27 cellular contexts compared by ENCODE assay signal in the genomic region with DNA sequence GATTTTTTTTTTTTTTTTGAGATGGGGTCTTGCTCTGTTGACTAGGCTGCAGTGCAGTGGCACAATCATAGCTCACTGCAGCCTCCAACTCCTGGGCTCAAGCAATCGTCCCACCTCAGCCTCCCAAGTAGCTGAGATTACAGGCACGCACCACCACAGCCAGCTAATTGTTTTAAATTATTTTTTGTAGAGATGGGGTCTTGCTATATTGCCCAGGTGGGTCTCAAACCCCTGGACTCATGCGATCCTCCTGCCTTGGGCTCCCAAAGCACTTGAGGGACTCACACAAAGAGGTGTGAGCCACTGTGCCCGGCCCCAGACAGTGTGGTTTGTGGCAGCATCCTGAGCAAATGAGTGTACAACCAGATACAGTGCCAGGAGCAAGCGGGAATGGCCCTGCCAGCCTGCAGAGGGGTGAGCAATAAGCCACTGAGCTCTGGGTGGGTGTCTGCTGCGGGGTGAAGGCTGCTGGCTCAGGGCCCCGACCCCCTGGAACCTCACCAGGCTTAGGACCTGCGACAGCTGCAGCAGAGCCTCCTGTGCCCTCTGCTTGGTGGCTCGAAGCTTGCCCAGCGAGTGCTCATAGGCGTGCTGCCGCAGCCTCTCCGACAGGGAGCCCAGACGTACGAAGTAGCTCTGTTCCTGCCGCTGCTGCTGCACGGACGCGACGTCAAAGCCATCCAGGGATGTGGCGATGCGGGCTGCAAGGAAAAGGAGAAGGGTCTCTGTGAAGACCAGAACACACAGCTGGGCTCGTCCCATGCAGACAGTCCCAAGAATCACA. TPM values are rescaled to one million over a fixed set of nuclear protein-coding genes. Genes with fewer than 3 reads are reported as not detected.
A peak's percentile ranks its signal among the peaks of the same experiment; 100 is the strongest.
DNase-seq lines count a peak whose midpoint lies in the region; ATAC-seq and TF ChIP-seq lines count a peak whose summit lies in the region.
"Had no signal": no experiment of that assay in that cellular context is flagged by ENCODE, and none has a peak within 500 bp of the region (broad histone marks: within the 10 kb centered on the region; RNA-seq: fewer than 3 reads in every experiment).

No MANE protein-coding gene starts in this region.

- no peaks in the 10 kb centered on the region for H3K27me3 Mint-ChIP-seq in CD4-positive, alpha-beta T cell
- H3K27me3 Mint-ChIP-seq: B cell; CD8-positive, alpha-beta memory T cell; T-helper 17 cell had no signal

- H3F3A ChIP-seq in GM23248 (ENCODE audit: insufficient read depth) = peaks cover 69% of the 10 kb centered on the region
- H3F3A ChIP-seq in PC-9 (ENCODE audit: insufficient read depth, low read depth) = no peaks in the 10 kb centered on the region

- peaks cover 51% of the 10 kb centered on the region for H3K36me3 Mint-ChIP-seq in CD4-positive, alpha-beta T cell (ENCODE audit: low read depth)

- intact Hi-C loops in OCI-LY7 (cut with micrococcal nuclease; ENCODE audit: unreplicated experiment) (no loop called here), PC-9 (cut with micrococcal nuclease; ENCODE audit: unreplicated experiment) (no loop called here)
- intact Hi-C loops in CD4-positive, alpha-beta T cell (cut with DNase I, micrococcal nuclease) = no loop called here

- in situ Hi-C loops in GM23248 (cut with MboI) = no loop called here

- no peak for ATAC-seq in GM18861 (IDR thresholded peaks at IDR 0.05; ENCODE audit: unreplicated experiment)
- no peak for ATAC-seq in CD4-positive, alpha-beta T cell (ENCODE audit: poor library complexity)
- ATAC-seq: T-helper 17 cell had no signal

- no peak overlapping the region for H3K4me3 ChIP-seq in GM23248
- no peak overlapping the region for H3K4me3 ChIP-seq in OCI-LY7 (ENCODE audit: low read depth, low read length, poor library complexity, severe bottlenecking)
- no peak overlapping the region for H3K4me3 ChIP-seq in PC-9
- H3K4me3 ChIP-seq: MG63 had no signal

- DNase-seq in GM23248 = peak; percentile 53
- DNase-seq in OCI-LY7 (ENCODE audit: low spot score) = no peak
- peak; percentile 47 for DNase-seq in glomerular visceral epithelial cell (ENCODE audit: extremely low spot score)
- no peak for DNase-seq in NCI-H2107 (lab: John Stamatoyannopoulos, UW)
- no peak for DNase-seq in PC-9
- DNase-seq in CD4-positive, alpha-beta T cell = no peak
- DNase-seq: CD8-positive, alpha-beta memory T cell; DMS 273 treated with DMSO at 0.1 percent for 48 hours; DMS79; H9; Kasumi-1; MG63; NCI-H1105 treated with DMSO at 0.1 percent for 48 hours; NCI-H146; NCI-H2029; NCI-H2227 treated with DMSO at 0.1 percent for 48 hours; NCI-H526 treated with DMSO at 0.1 percent for 48 hours; OCI-M1; SK-N-SH; SW 1271; T-helper 17 cell had no signal

- no TSS peak for BruUV-seq in OCI-LY7 (replicated peaks; lab: Mats Ljungman, UMichigan)
- BruUV-seq in PC-9 (replicated peaks; lab: Mats Ljungman, UMichigan) = no TSS peak

- no peak overlapping the region for H2AFZ ChIP-seq in GM23248
- no peak overlapping the region for H2AFZ ChIP-seq in OCI-LY7 (ENCODE audit: low read length)
- H2AFZ ChIP-seq in PC-9 = no peak overlapping the region

- no peaks in the 10 kb centered on the region for H3K27me3 ChIP-seq in GM23248 (replicated peaks; ENCODE audit: insufficient read depth)
- no peaks in the 10 kb centered on the region for H3K27me3 ChIP-seq in PC-9 (ENCODE audit: insufficient read depth, low read depth)
- H3K27me3 ChIP-seq in CD4-positive, alpha-beta T cell (ENCODE audit: control insufficient read depth, insufficient read depth, low read length) = no peaks in the 10 kb centered on the region
- H3K27me3 ChIP-seq: MG63 had no signal

- no peaks in the 10 kb centered on the region for H3K9me3 ChIP-seq in GM23248 (ENCODE audit: low read depth)
- H3K9me3 ChIP-seq in OCI-LY7 (ENCODE audit: low read length) = no peaks in the 10 kb centered on the region
- no peaks in the 10 kb centered on the region for H3K9me3 ChIP-seq in PC-9 (ENCODE audit: insufficient read depth, low read depth)
- H3K9me3 ChIP-seq in CD4-positive, alpha-beta T cell (ENCODE audit: control insufficient read depth, low read length) = no peaks in the 10 kb centered on the region
- H3K9me3 ChIP-seq: MG63, SK-N-SH had no signal

- H4K20me1 ChIP-seq in GM23248 (ENCODE audit: insufficient read depth) (no peaks in the 10 kb centered on the region), OCI-LY7 (ENCODE audit: insufficient read depth, low read length) (no peaks in the 10 kb centered on the region), PC-9 (ENCODE audit: insufficient read depth) (no peaks in the 10 kb centered on the region)

- H3K79me2 ChIP-seq in GM23248 (ENCODE audit: insufficient read depth) = peaks cover 52% of the 10 kb centered on the region
- H3K79me2 ChIP-seq in OCI-LY7 (ENCODE audit: insufficient read depth, low read depth, low read length) = peaks cover 4% of the 10 kb centered on the region; the same call in 1 of the 2 replicates
- H3K79me2 ChIP-seq in PC-9 (ENCODE audit: low read depth) = no peaks in the 10 kb centered on the region

- H3K4me1 ChIP-seq in GM23248 (ENCODE audit: insufficient read depth) = peaks cover 21% of the 10 kb centered on the region
- peaks cover 49% of the 10 kb centered on the region for H3K4me1 ChIP-seq in OCI-LY7 (ENCODE audit: insufficient read depth, low read length, poor library complexity, severe bottlenecking)
- H3K4me1 ChIP-seq in PC-9 (replicated peaks; ENCODE audit: insufficient read depth) = no peaks in the 10 kb centered on the region

- H3K9ac ChIP-seq in GM23248 = no peak overlapping the region
- H3K9ac ChIP-seq: SK-N-SH had no signal

- H3K4me1 Mint-ChIP-seq in CD4-positive, alpha-beta T cell (ENCODE audit: low read depth) = no peaks in the 10 kb centered on the region
- H3K4me1 Mint-ChIP-seq: H9 had no signal

- H3K27ac ChIP-seq in GM23248 (peak overlapping the region; percentile 92), OCI-LY7 (ENCODE audit: low read depth, low read length, poor library complexity, severe bottlenecking) (peak overlapping the region; percentile 91), PC-9 (no peak overlapping the region)
- H3K27ac ChIP-seq in CD4-positive, alpha-beta T cell (ENCODE audit: low read depth, low read length) = no peak overlapping the region
- H3K27ac ChIP-seq: C4-2B, HL-60 had no signal

- whole genome bisulfite sequencing in GM23248 (ENCODE audit: low coverage in 1 of 2, low lambda C conversion rate in 2 of 2, missing lambda C conversion rate in 2 of 2), 2 experiments = 91 to 95% methylated on average over 23 of the region's 23 CpGs

- TF ChIP-seq CTCF in OCI-LY7 (conservative IDR thresholded peaks at IDR 0.05; ENCODE audit: low read length) = no peak
- no peak for TF ChIP-seq CTCF in PC-9 (conservative IDR thresholded peaks at IDR 0.05)
- no peak for TF ChIP-seq CTCF in CD4-positive, alpha-beta T cell (IDR thresholded peaks at IDR 0.05)

- H3K4me3 Mint-ChIP-seq in CD4-positive, alpha-beta T cell = no peak overlapping the region
- H3K4me3 Mint-ChIP-seq: B cell, H9, T-helper 17 cell had no signal

- CTCF ChIA-PET in OCI-LY7 (lab: Charles Lee; ENCODE audit: unreplicated experiment) (interaction anchor here (0.6 kb wide), 1 partner anchor 17 kb away, joined by 3 read pairs; no protein-coding TSS in a partner anchor), PC-9 (lab: Charles Lee) (no interaction called here)
- CTCF ChIA-PET in CD4-positive, alpha-beta T cell (lab: Charles Lee) = interaction anchor here (1.6 kb wide), 1 partner anchor 38 kb away, joined by 4 read pairs; no protein-coding TSS in a partner anchor

- no peaks in the 10 kb centered on the region for H3K9me3 Mint-ChIP-seq in CD4-positive, alpha-beta T cell
- H3K9me3 Mint-ChIP-seq: CD8-positive, alpha-beta memory T cell; H9 had no signal

- H3K4me2 ChIP-seq in GM23248 (ENCODE audit: unreplicated experiment) (no peak overlapping the region), OCI-LY7 (ENCODE audit: low read length) (no peak overlapping the region), PC-9 (no peak overlapping the region)
- H3K4me2 ChIP-seq: SK-N-SH had no signal

- H3K36me3 ChIP-seq in GM23248 (ENCODE audit: low read depth) (peaks cover 57% of the 10 kb centered on the region), OCI-LY7 (ENCODE audit: insufficient read depth, low read length) (peaks cover 79% of the 10 kb centered on the region), PC-9 (ENCODE audit: low read depth) (no peaks in the 10 kb centered on the region)

- no peaks in the 10 kb centered on the region for H3K9me2 ChIP-seq in GM23248 (ENCODE audit: insufficient read depth)
- H3K9me2 ChIP-seq in OCI-LY7 (ENCODE audit: insufficient read depth, low read length) = no peaks in the 10 kb centered on the region
- no peaks in the 10 kb centered on the region for H3K9me2 ChIP-seq in PC-9 (ENCODE audit: insufficient read depth)
- H3K9me2 ChIP-seq: SK-N-SH had no signal

- POLR2A ChIA-PET in OCI-LY7 (lab: Charles Lee) = interaction anchor here (1.0 kb wide), 1 partner anchor 38 kb away, joined by 3 read pairs; no protein-coding TSS in a partner anchor
- POLR2A ChIA-PET in PC-9 (lab: Charles Lee; ENCODE audit: unreplicated experiment) = no interaction called here
- POLR2A ChIA-PET in CD4-positive, alpha-beta T cell (lab: Charles Lee) = interaction anchor here (0.6 kb wide), 1 partner anchor 13 kb away, joined by 4 read pairs; no protein-coding TSS in a partner anchor

- H3K27ac Mint-ChIP-seq in CD4-positive, alpha-beta T cell = no peak overlapping the region
- H3K27ac Mint-ChIP-seq: B cell, H9 had no signal

RNA-seq across cellular contexts. Expression of gene TICAM1, which starts 15.9 kb away (rescaled TPM):
- 2.0 and 4.2 TPM in 2 replicates for total RNA-seq in GM23248 (2014; rRNA removed; shearing (Covaris generic))
- 19.9 TPM in 2 replicates for polyA plus RNA-seq in GM23248 (2016; fragmentation: Nextera tagmentation; extraction: Ambion mirVana)
- 4.9 and 6.8 TPM in 2 replicates for total RNA-seq in OCI-LY7 (2014; rRNA removed; shearing (Covaris generic))
- total RNA-seq in OCI-LY7 (2022) (26.7 and 28.9 TPM in 2 replicates), PC-9 (2021) (9.9 and 12.7 TPM in 2 replicates)
- 10 to 100 TPM; 14.7 to 15.0 TPM for total RNA-seq in CD4-positive, alpha-beta T cell

RNA-seq across cellular contexts. Expression of gene PLIN3, which starts 20.1 kb away (rescaled TPM):
- 306 and 372 TPM in 2 replicates for total RNA-seq in GM23248 (2014; rRNA removed; shearing (Covaris generic))
- 398 and 415 TPM in 2 replicates for polyA plus RNA-seq in GM23248 (2016; fragmentation: Nextera tagmentation; extraction: Ambion mirVana)
- total RNA-seq in OCI-LY7 (2014; rRNA removed; shearing (Covaris generic)) = 81.3 and 95.7 TPM in 2 replicates
- total RNA-seq in OCI-LY7 (2022) = 115 TPM in 2 replicates
- 95.9 and 104 TPM in 2 replicates for total RNA-seq in PC-9 (2021)
- total RNA-seq in CD4-positive, alpha-beta T cell = 10 to 100 TPM; 18.2 to 19.1 TPM

RNA-seq across cellular contexts. Expression of gene ARRDC5, which starts 55.3 kb away (rescaled TPM):
- total RNA-seq in GM23248 (2014; rRNA removed; shearing (Covaris generic)) = not detected in 2 replicates
- not detected in 2 replicates for polyA plus RNA-seq in GM23248 (2016; fragmentation: Nextera tagmentation; extraction: Ambion mirVana)
- not detected in 2 replicates for total RNA-seq in OCI-LY7 (2014; rRNA removed; shearing (Covaris generic))
- total RNA-seq in OCI-LY7 (2022) = not detected in 2 replicates
- not detected in 2 replicates for total RNA-seq in PC-9 (2021)
- 1 to 10 TPM; 4.4 to 4.7 TPM for total RNA-seq in CD4-positive, alpha-beta T cell
- total RNA-seq: A673, H9, NCI-H460 had no signal
- polyA plus RNA-seq: SK-N-SH had no signal

RNA-seq across cellular contexts. Expression of gene FEM1A, which starts 55.8 kb away (rescaled TPM):
- total RNA-seq in GM23248 (2014; rRNA removed; shearing (Covaris generic)) = 11.0 and 11.1 TPM in 2 replicates
- polyA plus RNA-seq in GM23248 (2016; fragmentation: Nextera tagmentation; extraction: Ambion mirVana) = 1.1 and 1.3 TPM in 2 replicates
- total RNA-seq in OCI-LY7 (2014; rRNA removed; shearing (Covaris generic)) = 11.5 and 17.5 TPM in 2 replicates
- total RNA-seq in OCI-LY7 (2022) (14.3 and 15.8 TPM in 2 replicates), PC-9 (2021) (6.5 and 7.0 TPM in 2 replicates)
- total RNA-seq in CD4-positive, alpha-beta T cell = 10 to 100 TPM; 11.8 to 12.1 TPM

Comparison
In these comparisons a context has a peak if more than half of its experiments do, and no peak if none do; other contexts are left out.
1. DNase-seq: peak in GM23248 (single experiment) and glomerular visceral epithelial cell (single experiment); none in OCI-LY7 (single experiment), NCI-H2107 (single experiment), PC-9 (0 of 2) and CD4-positive, alpha-beta T cell (0 of 10).
2. H3K27ac ChIP-seq: peak in GM23248 (single experiment) and OCI-LY7 (single experiment); none in PC-9 (single experiment) and CD4-positive, alpha-beta T cell (single experiment).